ENCODE assay signal across 1 cellular context in genomic region chr7:5296627-5297226, GRCh38.
TF ChIP-seq lines count a peak whose summit lies in the region.

No MANE protein-coding gene starts in this region.

TF ChIP-seq in WTC11, 78 proteins besides CTCF, POLR2A, EP300 and RAD21 (continued from another document):
- TF ChIP-seq, protein P1, sequence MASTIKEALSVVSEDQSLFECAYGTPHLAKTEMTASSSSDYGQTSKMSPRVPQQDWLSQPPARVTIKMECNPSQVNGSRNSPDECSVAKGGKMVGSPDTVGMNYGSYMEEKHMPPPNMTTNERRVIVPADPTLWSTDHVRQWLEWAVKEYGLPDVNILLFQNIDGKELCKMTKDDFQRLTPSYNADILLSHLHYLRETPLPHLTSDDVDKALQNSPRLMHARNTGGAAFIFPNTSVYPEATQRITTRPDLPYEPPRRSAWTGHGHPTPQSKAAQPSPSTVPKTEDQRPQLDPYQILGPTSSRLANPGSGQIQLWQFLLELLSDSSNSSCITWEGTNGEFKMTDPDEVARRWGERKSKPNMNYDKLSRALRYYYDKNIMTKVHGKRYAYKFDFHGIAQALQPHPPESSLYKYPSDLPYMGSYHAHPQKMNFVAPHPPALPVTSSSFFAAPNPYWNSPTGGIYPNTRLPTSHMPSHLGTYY (CRISPR knock-in tag; IDR thresholded peaks at IDR 0.05): 0 out of 2 replicates have a peak, but pooled peaks have one; percentile 20
- peak; percentile 94 for TF ChIP-seq MAX (CRISPR knock-in tag; IDR thresholded peaks at IDR 0.05)
- TF ChIP-seq MXD4 (CRISPR knock-in tag; IDR thresholded peaks at IDR 0.05; ENCODE audit: borderline replicate concordance): no peak
- TF ChIP-seq TEAD1 (CRISPR knock-in tag; IDR thresholded peaks at IDR 0.05): peak; percentile 44; the same call in 1 of the 2 replicates
